In genomic region chr12:104603545-104603973, GRCh38 we compare ENCODE assay signal across 1 cellular context.
TF ChIP-seq lines count a peak whose summit lies in the region.

No MANE protein-coding gene starts in this region.

TF ChIP-seq in WTC11, 78 proteins besides CTCF, POLR2A, EP300 and RAD21 (continued from another document):
- TF ChIP-seq ZNF532 (CRISPR knock-in tag; IDR thresholded peaks at IDR 0.05; ENCODE audit: borderline replicate concordance) (no peak), FOXJ3 (CRISPR knock-in tag; IDR thresholded peaks at IDR 0.05; ENCODE audit: borderline replicate concordance) (no peak), TP53 (CRISPR knock-in tag; IDR thresholded peaks at IDR 0.05) (no peak), SMAD3 (CRISPR knock-in tag; IDR thresholded peaks at IDR 0.05; ENCODE audit: borderline replicate concordance) (no peak), ATF1 (CRISPR knock-in tag; IDR thresholded peaks at IDR 0.05) (no peak), JAZF1 (CRISPR knock-in tag; IDR thresholded peaks at IDR 0.05) (no peak)
